In the genomic region with DNA sequence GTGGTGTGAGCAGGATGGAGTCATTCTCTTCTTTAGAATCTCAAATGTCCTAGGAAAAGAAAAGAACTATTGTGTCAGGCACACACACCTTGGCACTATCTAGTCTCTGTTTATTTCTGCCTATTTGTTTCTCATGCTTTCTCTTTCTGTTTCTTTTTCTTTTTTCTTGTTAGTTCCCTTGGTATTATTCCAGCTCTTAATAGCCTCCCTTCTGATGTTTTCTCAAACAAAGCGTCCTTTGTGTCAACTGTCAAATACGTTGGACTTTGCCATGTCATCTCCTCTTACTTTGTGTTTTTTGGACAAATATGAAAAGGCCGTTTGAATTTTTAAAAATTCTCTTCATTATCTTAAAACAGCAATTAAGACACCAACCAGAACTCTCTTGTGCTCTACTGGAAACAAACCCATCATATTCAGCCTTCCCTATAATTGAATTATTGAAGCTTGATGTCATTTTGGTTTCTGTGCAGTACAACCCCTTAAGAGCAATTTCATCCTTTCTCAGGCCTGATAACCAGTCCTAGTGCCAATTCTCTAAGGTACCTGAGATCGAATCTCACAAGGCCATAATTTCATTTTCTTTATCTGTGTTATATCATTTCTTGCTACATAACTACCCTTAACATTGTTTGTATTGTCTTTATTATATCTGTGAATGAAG, we compare ENCODE assay signal across 1 cellular context.
TF ChIP-seq lines count a peak whose summit lies in the region.

No MANE protein-coding gene starts in this region.

TF ChIP-seq in HepG2, 621 proteins besides CTCF, POLR2A, EP300 and RAD21 (continued from another document and continues in another):
- TF ChIP-seq, protein P1, sequence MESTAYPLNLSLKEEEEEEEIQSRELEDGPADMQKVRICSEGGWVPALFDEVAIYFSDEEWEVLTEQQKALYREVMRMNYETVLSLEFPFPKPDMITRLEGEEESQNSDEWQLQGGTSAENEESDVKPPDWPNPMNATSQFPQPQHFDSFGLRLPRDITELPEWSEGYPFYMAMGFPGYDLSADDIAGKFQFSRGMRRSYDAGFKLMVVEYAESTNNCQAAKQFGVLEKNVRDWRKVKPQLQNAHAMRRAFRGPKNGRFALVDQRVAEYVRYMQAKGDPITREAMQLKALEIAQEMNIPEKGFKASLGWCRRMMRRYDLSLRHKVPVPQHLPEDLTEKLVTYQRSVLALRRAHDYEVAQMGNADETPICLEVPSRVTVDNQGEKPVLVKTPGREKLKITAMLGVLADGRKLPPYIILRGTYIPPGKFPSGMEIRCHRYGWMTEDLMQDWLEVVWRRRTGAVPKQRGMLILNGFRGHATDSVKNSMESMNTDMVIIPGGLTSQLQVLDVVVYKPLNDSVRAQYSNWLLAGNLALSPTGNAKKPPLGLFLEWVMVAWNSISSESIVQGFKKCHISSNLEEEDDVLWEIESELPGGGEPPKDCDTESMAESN (CRISPR knock-in tag; conservative IDR thresholded peaks at IDR 0.05), result no peak
- no peak for TF ChIP-seq NFYB (CRISPR knock-in tag; IDR thresholded peaks at IDR 0.05)
- TF ChIP-seq ZNF460 (CRISPR knock-in tag; IDR thresholded peaks at IDR 0.05; ENCODE audit: borderline replicate concordance), result no peak
- no peak for TF ChIP-seq SIN3B (IDR thresholded peaks at IDR 0.05; ENCODE audit: low read length)
- peak; percentile 30; the same call in 1 of the 2 replicates for TF ChIP-seq SAP130 (CRISPR knock-in tag; IDR thresholded peaks at IDR 0.05; ENCODE audit: low read depth)
- TF ChIP-seq GTF3A (CRISPR knock-in tag; conservative IDR thresholded peaks at IDR 0.05), result no peak
- TF ChIP-seq KAT2B (IDR thresholded peaks at IDR 0.05; ENCODE audit: borderline replicate concordance, low read depth, low read length), result no peak
- TF ChIP-seq ZNF879 (CRISPR knock-in tag; IDR thresholded peaks at IDR 0.05), result no peak
- TF ChIP-seq, protein P2, sequence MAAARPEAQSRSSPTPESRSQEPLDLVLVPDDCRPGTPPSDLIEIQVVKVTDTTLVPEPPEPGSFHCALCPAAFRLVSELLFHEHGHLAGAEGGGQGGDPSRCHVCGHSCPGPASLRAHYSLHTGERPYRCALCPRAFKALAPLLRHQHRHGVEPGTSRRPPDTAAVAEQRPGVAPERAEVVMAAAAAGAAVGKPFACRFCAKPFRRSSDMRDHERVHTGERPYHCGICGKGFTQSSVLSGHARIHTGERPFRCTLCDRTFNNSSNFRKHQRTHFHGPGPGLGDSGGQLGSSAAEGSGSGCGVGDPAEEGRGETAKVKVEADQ (CRISPR knock-in tag; IDR thresholded peaks at IDR 0.05; ENCODE audit: borderline replicate concordance), result no peak
- TF ChIP-seq NAIF1 (CRISPR knock-in tag; IDR thresholded peaks at IDR 0.05; ENCODE audit: borderline replicate concordance), result no peak
- no peak for TF ChIP-seq ZIK1 (CRISPR knock-in tag; IDR thresholded peaks at IDR 0.05; ENCODE audit: borderline replicate concordance, low read depth)
- TF ChIP-seq ZNF841 (CRISPR knock-in tag; IDR thresholded peaks at IDR 0.05; ENCODE audit: borderline replicate concordance), result no peak
- TF ChIP-seq HNRNPLL (IDR thresholded peaks at IDR 0.05; ENCODE audit: low read depth, low read length, poor library complexity, severe bottlenecking), result no peak
- peak; percentile 51; the same call in 1 of the 2 replicates for TF ChIP-seq NCOR1 (IDR thresholded peaks at IDR 0.05; ENCODE audit: borderline replicate concordance, low read length)
- no peak for TF ChIP-seq DR1 (CRISPR knock-in tag; IDR thresholded peaks at IDR 0.05)
- TF ChIP-seq, protein P3, sequence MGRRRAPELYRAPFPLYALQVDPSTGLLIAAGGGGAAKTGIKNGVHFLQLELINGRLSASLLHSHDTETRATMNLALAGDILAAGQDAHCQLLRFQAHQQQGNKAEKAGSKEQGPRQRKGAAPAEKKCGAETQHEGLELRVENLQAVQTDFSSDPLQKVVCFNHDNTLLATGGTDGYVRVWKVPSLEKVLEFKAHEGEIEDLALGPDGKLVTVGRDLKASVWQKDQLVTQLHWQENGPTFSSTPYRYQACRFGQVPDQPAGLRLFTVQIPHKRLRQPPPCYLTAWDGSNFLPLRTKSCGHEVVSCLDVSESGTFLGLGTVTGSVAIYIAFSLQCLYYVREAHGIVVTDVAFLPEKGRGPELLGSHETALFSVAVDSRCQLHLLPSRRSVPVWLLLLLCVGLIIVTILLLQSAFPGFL (CRISPR knock-in tag; IDR thresholded peaks at IDR 0.05), result no peak
- TF ChIP-seq, protein P4, sequence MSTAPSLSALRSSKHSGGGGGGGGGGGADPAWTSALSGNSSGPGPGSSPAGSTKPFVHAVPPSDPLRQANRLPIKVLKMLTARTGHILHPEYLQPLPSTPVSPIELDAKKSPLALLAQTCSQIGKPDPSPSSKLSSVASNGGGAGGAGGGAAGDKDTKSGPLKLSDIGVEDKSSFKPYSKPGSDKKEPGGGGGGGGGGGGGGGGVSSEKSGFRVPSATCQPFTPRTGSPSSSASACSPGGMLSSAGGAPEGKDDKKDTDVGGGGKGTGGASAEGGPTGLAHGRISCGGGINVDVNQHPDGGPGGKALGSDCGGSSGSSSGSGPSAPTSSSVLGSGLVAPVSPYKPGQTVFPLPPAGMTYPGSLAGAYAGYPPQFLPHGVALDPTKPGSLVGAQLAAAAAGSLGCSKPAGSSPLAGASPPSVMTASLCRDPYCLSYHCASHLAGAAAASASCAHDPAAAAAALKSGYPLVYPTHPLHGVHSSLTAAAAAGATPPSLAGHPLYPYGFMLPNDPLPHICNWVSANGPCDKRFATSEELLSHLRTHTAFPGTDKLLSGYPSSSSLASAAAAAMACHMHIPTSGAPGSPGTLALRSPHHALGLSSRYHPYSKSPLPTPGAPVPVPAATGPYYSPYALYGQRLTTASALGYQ (CRISPR knock-in tag; IDR thresholded peaks at IDR 0.05), result 0 out of 2 replicates have a peak, but pooled peaks have one; percentile 24
- TF ChIP-seq FOXP1 (IDR thresholded peaks at IDR 0.05), result no peak
- peak; percentile 46; the same call in 1 of the 2 replicates for TF ChIP-seq FOXP1 (CRISPR knock-in tag; IDR thresholded peaks at IDR 0.05)
- no peak for TF ChIP-seq CHD4 (IDR thresholded peaks at IDR 0.05; ENCODE audit: borderline replicate concordance, low read length)
- TF ChIP-seq ZNF432 (CRISPR knock-in tag; IDR thresholded peaks at IDR 0.05; ENCODE audit: borderline replicate concordance), result no peak
- TF ChIP-seq NR2F6 (IDR thresholded peaks at IDR 0.05), result no peak
- TF ChIP-seq NR2F6 (CRISPR knock-in tag; IDR thresholded peaks at IDR 0.05), result no peak
- TF ChIP-seq, protein P5, sequence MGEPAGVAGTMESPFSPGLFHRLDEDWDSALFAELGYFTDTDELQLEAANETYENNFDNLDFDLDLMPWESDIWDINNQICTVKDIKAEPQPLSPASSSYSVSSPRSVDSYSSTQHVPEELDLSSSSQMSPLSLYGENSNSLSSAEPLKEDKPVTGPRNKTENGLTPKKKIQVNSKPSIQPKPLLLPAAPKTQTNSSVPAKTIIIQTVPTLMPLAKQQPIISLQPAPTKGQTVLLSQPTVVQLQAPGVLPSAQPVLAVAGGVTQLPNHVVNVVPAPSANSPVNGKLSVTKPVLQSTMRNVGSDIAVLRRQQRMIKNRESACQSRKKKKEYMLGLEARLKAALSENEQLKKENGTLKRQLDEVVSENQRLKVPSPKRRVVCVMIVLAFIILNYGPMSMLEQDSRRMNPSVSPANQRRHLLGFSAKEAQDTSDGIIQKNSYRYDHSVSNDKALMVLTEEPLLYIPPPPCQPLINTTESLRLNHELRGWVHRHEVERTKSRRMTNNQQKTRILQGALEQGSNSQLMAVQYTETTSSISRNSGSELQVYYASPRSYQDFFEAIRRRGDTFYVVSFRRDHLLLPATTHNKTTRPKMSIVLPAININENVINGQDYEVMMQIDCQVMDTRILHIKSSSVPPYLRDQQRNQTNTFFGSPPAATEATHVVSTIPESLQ (CRISPR knock-in tag; conservative IDR thresholded peaks at IDR 0.05), result no peak
- TF ChIP-seq, protein P6, sequence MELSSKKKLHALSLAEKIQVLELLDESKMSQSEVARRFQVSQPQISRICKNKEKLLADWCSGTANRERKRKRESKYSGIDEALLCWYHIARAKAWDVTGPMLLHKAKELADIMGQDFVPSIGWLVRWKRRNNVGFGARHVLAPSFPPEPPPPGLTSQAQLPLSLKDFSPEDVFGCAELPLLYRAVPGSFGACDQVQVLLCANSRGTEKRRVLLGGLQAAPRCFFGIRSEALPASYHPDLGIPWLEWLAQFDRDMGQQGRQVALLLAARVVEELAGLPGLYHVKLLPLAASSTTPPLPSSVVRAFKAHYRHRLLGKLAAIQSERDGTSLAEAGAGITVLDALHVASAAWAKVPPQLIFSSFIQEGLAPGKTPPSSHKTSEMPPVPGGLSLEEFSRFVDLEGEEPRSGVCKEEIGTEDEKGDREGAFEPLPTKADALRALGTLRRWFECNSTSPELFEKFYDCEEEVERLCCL (CRISPR knock-in tag; IDR thresholded peaks at IDR 0.05; ENCODE audit: borderline replicate concordance), result no peak
- no peak for TF ChIP-seq MEF2D (CRISPR knock-in tag; IDR thresholded peaks at IDR 0.05)
- TF ChIP-seq, protein P7, sequence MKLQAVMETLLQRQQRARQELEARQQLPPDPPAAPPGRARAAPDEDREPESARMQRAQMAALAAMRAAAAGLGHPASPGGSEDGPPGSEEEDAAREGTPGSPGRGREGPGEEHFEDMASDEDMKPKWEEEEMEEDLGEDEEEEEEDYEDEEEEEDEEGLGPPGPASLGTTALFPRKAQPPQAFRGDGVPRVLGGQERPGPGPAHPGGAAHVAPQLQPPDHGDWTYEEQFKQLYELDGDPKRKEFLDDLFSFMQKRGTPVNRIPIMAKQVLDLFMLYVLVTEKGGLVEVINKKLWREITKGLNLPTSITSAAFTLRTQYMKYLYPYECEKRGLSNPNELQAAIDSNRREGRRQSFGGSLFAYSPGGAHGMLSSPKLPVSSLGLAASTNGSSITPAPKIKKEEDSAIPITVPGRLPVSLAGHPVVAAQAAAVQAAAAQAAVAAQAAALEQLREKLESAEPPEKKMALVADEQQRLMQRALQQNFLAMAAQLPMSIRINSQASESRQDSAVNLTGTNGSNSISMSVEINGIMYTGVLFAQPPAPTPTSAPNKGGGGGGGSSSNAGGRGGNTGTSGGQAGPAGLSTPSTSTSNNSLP (IDR thresholded peaks at IDR 0.05; ENCODE audit: low read depth, low read length), result no peak
- TF ChIP-seq POLR2AphosphoS2 (IDR thresholded peaks at IDR 0.05; ENCODE audit: low read depth, low read length), result no peak
- no peak for TF ChIP-seq ZNF3 (CRISPR knock-in tag; IDR thresholded peaks at IDR 0.05)
- TF ChIP-seq PHF5A (CRISPR knock-in tag; IDR thresholded peaks at IDR 0.05; ENCODE audit: low read depth, unreplicated experiment), result no peak
- TF ChIP-seq SNAI1 (CRISPR knock-in tag; IDR thresholded peaks at IDR 0.05; ENCODE audit: borderline replicate concordance), result no peak
- TF ChIP-seq CENPX (CRISPR knock-in tag; IDR thresholded peaks at IDR 0.05), result no peak
- TF ChIP-seq, protein P8, sequence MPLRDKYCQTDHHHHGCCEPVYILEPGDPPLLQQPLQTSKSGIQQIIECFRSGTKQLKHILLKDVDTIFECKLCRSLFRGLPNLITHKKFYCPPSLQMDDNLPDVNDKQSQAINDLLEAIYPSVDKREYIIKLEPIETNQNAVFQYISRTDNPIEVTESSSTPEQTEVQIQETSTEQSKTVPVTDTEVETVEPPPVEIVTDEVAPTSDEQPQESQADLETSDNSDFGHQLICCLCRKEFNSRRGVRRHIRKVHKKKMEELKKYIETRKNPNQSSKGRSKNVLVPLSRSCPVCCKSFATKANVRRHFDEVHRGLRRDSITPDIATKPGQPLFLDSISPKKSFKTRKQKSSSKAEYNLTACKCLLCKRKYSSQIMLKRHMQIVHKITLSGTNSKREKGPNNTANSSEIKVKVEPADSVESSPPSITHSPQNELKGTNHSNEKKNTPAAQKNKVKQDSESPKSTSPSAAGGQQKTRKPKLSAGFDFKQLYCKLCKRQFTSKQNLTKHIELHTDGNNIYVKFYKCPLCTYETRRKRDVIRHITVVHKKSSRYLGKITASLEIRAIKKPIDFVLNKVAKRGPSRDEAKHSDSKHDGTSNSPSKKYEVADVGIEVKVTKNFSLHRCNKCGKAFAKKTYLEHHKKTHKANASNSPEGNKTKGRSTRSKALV (CRISPR knock-in tag; IDR thresholded peaks at IDR 0.05), result no peak
- TF ChIP-seq FOXJ3 (CRISPR knock-in tag; IDR thresholded peaks at IDR 0.05; ENCODE audit: borderline replicate concordance), result peak; percentile 71; the same call in 1 of the 2 replicates
- TF ChIP-seq, protein P9, sequence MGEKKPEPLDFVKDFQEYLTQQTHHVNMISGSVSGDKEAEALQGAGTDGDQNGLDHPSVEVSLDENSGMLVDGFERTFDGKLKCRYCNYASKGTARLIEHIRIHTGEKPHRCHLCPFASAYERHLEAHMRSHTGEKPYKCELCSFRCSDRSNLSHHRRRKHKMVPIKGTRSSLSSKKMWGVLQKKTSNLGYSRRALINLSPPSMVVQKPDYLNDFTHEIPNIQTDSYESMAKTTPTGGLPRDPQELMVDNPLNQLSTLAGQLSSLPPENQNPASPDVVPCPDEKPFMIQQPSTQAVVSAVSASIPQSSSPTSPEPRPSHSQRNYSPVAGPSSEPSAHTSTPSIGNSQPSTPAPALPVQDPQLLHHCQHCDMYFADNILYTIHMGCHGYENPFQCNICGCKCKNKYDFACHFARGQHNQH (CRISPR knock-in tag; IDR thresholded peaks at IDR 0.05), result no peak
- TF ChIP-seq NR1H2 (CRISPR knock-in tag; IDR thresholded peaks at IDR 0.05; ENCODE audit: borderline replicate concordance, low read depth), result no peak
- TF ChIP-seq, protein P10, sequence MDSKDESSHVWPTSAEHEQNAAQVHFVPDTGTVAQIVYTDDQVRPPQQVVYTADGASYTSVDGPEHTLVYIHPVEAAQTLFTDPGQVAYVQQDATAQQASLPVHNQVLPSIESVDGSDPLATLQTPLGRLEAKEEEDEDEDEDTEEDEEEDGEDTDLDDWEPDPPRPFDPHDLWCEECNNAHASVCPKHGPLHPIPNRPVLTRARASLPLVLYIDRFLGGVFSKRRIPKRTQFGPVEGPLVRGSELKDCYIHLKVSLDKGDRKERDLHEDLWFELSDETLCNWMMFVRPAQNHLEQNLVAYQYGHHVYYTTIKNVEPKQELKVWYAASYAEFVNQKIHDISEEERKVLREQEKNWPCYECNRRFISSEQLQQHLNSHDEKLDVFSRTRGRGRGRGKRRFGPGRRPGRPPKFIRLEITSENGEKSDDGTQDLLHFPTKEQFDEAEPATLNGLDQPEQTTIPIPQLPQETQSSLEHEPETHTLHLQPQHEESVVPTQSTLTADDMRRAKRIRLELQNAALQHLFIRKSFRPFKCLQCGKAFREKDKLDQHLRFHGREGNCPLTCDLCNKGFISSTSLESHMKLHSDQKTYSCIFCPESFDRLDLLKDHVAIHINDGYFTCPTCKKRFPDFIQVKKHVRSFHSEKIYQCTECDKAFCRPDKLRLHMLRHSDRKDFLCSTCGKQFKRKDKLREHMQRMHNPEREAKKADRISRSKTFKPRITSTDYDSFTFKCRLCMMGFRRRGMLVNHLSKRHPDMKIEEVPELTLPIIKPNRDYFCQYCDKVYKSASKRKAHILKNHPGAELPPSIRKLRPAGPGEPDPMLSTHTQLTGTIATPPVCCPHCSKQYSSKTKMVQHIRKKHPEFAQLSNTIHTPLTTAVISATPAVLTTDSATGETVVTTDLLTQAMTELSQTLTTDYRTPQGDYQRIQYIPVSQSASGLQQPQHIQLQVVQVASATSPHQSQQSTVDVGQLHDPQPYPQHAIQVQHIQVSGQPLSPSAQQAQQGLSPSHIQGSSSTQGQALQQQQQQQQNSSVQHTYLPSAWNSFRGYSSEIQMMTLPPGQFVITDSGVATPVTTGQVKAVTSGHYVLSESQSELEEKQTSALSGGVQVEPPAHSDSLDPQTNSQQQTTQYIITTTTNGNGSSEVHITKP (CRISPR knock-in tag; IDR thresholded peaks at IDR 0.05; ENCODE audit: low read depth), result no peak
